In the genomic region with DNA sequence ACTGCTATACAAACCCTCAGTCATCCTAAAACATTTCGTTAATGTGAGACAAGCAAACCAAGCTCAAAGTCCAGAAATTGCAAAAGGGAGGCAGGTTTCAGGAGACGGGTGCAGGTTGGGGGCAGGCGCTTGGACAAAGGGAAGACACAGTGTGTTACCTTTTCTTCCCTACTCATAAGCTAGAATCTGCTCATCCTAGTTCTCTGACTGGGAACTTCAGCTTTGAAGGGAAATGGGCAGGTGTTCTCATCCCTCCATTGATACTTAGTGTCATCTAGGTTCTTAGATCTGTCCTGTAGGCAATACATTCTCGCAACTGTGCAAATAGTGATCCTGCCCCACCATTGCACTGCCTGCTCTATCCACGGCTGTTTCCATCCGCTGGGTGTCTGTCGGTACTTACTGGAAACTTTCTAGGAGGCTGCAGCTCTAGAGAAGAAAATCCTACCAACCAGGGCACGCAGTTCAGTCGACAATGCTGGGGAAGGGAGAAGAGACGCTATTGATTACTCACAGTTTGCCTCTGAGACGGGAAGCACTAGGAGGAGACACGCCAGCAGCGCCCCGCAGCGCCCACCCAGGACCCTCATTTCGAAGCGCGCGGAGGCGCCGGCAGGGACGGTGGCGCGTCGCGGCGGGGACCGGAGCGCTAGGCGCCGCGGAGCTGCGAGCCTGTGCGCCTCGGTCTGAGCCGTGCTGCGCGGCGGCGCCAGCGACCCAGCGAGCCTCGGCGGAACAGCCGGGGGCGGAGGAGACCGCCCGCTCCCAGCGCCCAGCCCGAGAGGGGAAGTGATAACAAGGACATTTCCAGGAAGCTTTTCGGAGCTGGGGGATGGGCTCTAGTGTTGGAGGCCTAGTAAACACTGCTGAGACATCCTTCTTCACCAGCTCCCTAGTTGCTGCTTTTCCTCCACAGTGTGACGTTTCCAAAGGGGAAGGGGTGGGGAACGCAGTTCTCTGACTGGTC, we compare ENCODE assay signal across 8 cellular contexts. TPM values are rescaled to one million over a fixed set of nuclear protein-coding genes. Genes with fewer than 3 reads are reported as not detected.
DNase-seq lines count a peak whose midpoint lies in the region; ATAC-seq and TF ChIP-seq lines count a peak whose summit lies in the region.

A gene (minus strand): TSS at position 737 of the 967 bp plus-strand sequence. CDS start 147 bp downstream, at position 590.

- peak within 1 kb of the TSS; percentile 83 to 95 for H3K4me3 Mint-ChIP-seq in CD14-positive monocyte

- intact Hi-C loops in CD14-positive monocyte (cut with micrococcal nuclease): no loop called here

- H3K4me3 ChIP-seq in NT2/D1 (ENCODE audit: insufficient read length, low read depth): peak within 1 kb of the TSS; percentile 48
- peak within 1 kb of the TSS; percentile 68 for H3K4me3 ChIP-seq in epithelial cell of proximal tubule (ENCODE audit: low read depth, low read length)
- H3K4me3 ChIP-seq in mesodermal cell (ENCODE audit: extremely low read depth, insufficient read depth, low read length, poor library complexity, severe bottlenecking): peak within 1 kb of the TSS; percentile 53

- no peaks in the 10 kb centered on the region for H3K9me3 ChIP-seq in NT2/D1 (ENCODE audit: insufficient read depth, low read length)
- H3K9me3 ChIP-seq in mesodermal cell (ENCODE audit: control insufficient read depth, low read length): no peaks in the 10 kb centered on the region

- no peaks in the 10 kb centered on the region for H3K36me3 Mint-ChIP-seq in CD14-positive monocyte

- ATAC-seq in GM19395 (IDR thresholded peaks at IDR 0.05; ENCODE audit: unreplicated experiment): peak; percentile 79
- peak; percentile 85 for ATAC-seq in HG03460 (IDR thresholded peaks at IDR 0.05; ENCODE audit: unreplicated experiment)

- H3K4me1 ChIP-seq in NT2/D1 (ENCODE audit: insufficient read depth, insufficient read length): no peaks in the 10 kb centered on the region
- peaks cover 8% of the 10 kb centered on the region for H3K4me1 ChIP-seq in mesodermal cell (ENCODE audit: control insufficient read depth, insufficient read depth, low read length, poor library complexity, severe bottlenecking)

- H3K27ac ChIP-seq in mesodermal cell (ENCODE audit: low read depth, low read length, severe bottlenecking): peak within 1 kb of the TSS; percentile 97

- peaks cover 8 to 25% (median 9%) of the 10 kb centered on the region in 3 donors for H3K27me3 Mint-ChIP-seq in CD14-positive monocyte (ENCODE audit: low read depth in 3 of 3)

- H3K36me3 ChIP-seq in NT2/D1 (ENCODE audit: insufficient read depth, insufficient read length, low read length) (no peaks in the 10 kb centered on the region), mesodermal cell (ENCODE audit: control insufficient read depth, insufficient read depth, low read length) (no peaks in the 10 kb centered on the region)

- H3K27ac Mint-ChIP-seq in CD14-positive monocyte: peak within 1 kb of the TSS in 4 of 7 donors; percentile 15 to 87 (median 62)

- H3K4me1 Mint-ChIP-seq in CD14-positive monocyte: peaks cover 10% of the 10 kb centered on the region

- H3K9ac ChIP-seq in NT2/D1 (ENCODE audit: insufficient read length, low read depth): peak within 1 kb of the TSS; percentile 79

- peak; percentile 56 for DNase-seq in CD14-positive monocyte (ENCODE audit: low spot score)
- peak; percentile 47 for DNase-seq in NT2/D1 (ENCODE audit: low read depth, low spot score)
- peak; percentile 51 for DNase-seq in activated T-cell treated with anti-CD3 and anti-CD28 coated beads for 48 hours (ENCODE audit: low read depth)
- no peak for DNase-seq in epithelial cell of proximal tubule (ENCODE audit: low read depth)
- DNase-seq in stimulated activated CD8-positive, alpha-beta memory T cell treated with anti-CD3 and anti-CD28 coated beads, Interleukin-2, amount 100 ng/mL, for 48 hours (ENCODE audit: low read depth in 2 of 2): peak; percentile 40 to 47

- no peaks in the 10 kb centered on the region for H3K9me3 Mint-ChIP-seq in CD14-positive monocyte

- H3K27me3 ChIP-seq in NT2/D1 (ENCODE audit: insufficient read depth, insufficient read length): peaks cover 11% of the 10 kb centered on the region

- TF ChIP-seq CTCF in CD14-positive monocyte (IDR thresholded peaks at IDR 0.05): no peak
- TF ChIP-seq CTCF in epithelial cell of proximal tubule (conservative IDR thresholded peaks at IDR 0.05; ENCODE audit: low read depth, low read length): no peak

- WGBS in mesodermal cell (ENCODE audit: insufficient coverage in 2 of 2), 2 experiments: 3 to 4% methylated on average over 34 to 40 of the region's 53 CpGs

RNA-seq across cellular contexts. Expression of the gene that starts here (rescaled TPM):
- under 1 TPM; 0.58 to 0.85 TPM for polyA plus RNA-seq in CD14-positive monocyte
- 4.3 and 10.0 TPM in 2 replicates for total RNA-seq in epithelial cell of proximal tubule
- polyA plus RNA-seq in mesodermal cell (2013, experiment 1 of 2): 55.4 TPM
- 49.2 TPM for polyA plus RNA-seq in mesodermal cell (2013, experiment 2 of 2)

Comparison
In these comparisons a context has a peak if more than half of its experiments do, and no peak if none do; other contexts are left out.
1. Peak in DNase-seq in CD14-positive monocyte; RNA of the gene not detected or under 1 TPM.